Comparison of ENCODE assay signal across 8 cellular contexts in the genomic region with DNA sequence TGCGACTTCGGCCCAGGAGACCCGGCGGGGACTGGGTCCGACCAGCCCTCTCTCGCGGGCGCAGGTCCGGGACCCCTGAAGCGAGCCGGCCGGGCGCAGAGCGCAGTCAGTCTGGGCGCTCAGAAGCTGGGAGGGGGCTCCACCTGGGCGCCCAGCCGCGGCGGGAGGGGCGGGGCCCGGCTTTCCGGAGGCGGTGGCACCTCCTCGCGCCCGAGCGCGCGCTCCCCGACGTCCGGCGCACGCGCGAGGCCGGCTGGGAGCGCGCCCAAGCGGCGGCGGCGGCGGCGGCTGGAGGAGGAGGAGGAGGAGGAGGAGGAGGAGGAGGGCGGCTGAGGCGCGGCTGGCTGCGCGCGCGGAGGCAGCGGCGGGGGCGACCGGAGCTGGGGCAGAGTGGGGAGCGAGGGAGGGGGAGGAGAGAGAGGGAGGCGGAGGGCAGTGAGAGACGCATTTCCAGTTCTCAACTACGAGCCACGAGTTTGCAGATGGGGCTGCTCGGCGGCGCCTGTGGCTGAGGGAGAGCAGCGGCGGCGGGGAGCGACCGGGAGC. TPM values are rescaled to one million over a fixed set of nuclear protein-coding genes. Genes with fewer than 3 reads are reported as not detected.
DNase-seq lines count a peak whose midpoint lies in the region; ATAC-seq and TF ChIP-seq lines count a peak whose summit lies in the region.

TSS of gene PALS2 (plus strand) at position 445 of the 546 bp plus-strand sequence. CDS start 50,216 bp downstream, outside the sequence.

- H3K79me2 ChIP-seq in OCI-LY7 (ENCODE audit: insufficient read depth, low read depth, low read length) = peaks cover 42% of the 10 kb centered on the region

- H3K9me3 Mint-ChIP-seq in CD8-positive, alpha-beta T cell = no peaks in the 10 kb centered on the region
- H3K9me3 Mint-ChIP-seq in activated T-cell treated with anti-CD3 and anti-CD28 coated beads, Interleukin-2, amount 50 U/mL, for 24 hours = no peaks in the 10 kb centered on the region

- peaks cover 42% of the 10 kb centered on the region for H3K4me1 Mint-ChIP-seq in CD8-positive, alpha-beta T cell (ENCODE audit: low read depth)
- H3K4me1 Mint-ChIP-seq in activated T-cell treated with anti-CD3 and anti-CD28 coated beads, Interleukin-2, amount 50 U/mL, for 24 hours (ENCODE audit: low read depth) = peaks cover 40% of the 10 kb centered on the region

- peak within 1 kb of the TSS; percentile 95 for H2AFZ ChIP-seq in OCI-LY7 (ENCODE audit: low read length)

- H3K27ac Mint-ChIP-seq in CD8-positive, alpha-beta T cell = peak within 1 kb of the TSS; percentile 92
- peak within 1 kb of the TSS; percentile 91 for H3K27ac Mint-ChIP-seq in activated T-cell treated with anti-CD3 and anti-CD28 coated beads, Interleukin-2, amount 50 U/mL, for 24 hours

- BruUV-seq in OCI-LY7 (replicated peaks; lab: Mats Ljungman, UMichigan) = no TSS peak

- H3K27ac ChIP-seq in CD8-positive, alpha-beta T cell (ENCODE audit: low read depth, low read length) = peak within 1 kb of the TSS; percentile 69
- peak within 1 kb of the TSS; percentile 64 for H3K27ac ChIP-seq in OCI-LY7 (ENCODE audit: low read depth, low read length, poor library complexity, severe bottlenecking)
- no peak within 1 kb of the TSS for H3K27ac ChIP-seq in muscle layer of duodenum (ENCODE audit: low read length)

- TF ChIP-seq CTCF in CD8-positive, alpha-beta T cell (IDR thresholded peaks at IDR 0.05) = no peak
- TF ChIP-seq CTCF in OCI-LY7 (conservative IDR thresholded peaks at IDR 0.05; ENCODE audit: low read length) = no peak

- DNase-seq in CD8-positive, alpha-beta T cell = peak; percentile 71 to 90 (median 76)
- DNase-seq in HK-2 (ENCODE audit: unreplicated experiment) (peak; percentile 84), OCI-LY7 (ENCODE audit: low spot score) (peak; percentile 88)
- peak; percentile 86 for DNase-seq in activated T-cell treated with anti-CD3 and anti-CD28 coated beads, Interleukin-2, amount 50 U/mL, for 24 hours
- DNase-seq in stimulated activated CD8-positive, alpha-beta memory T cell treated with anti-CD3 and anti-CD28 coated beads, Interleukin-7, amount 100 ng/mL, for 48 hours (ENCODE audit: extremely low read depth in 1 of 2, low read depth in 1 of 2) = peak; percentile 42 to 60

- no peaks in the 10 kb centered on the region for H3K9me2 ChIP-seq in OCI-LY7 (ENCODE audit: insufficient read depth, low read length)

- H3K4me1 ChIP-seq in CD8-positive, alpha-beta T cell (ENCODE audit: insufficient read depth, low read length) = peaks cover 31% of the 10 kb centered on the region
- H3K4me1 ChIP-seq in OCI-LY7 (ENCODE audit: insufficient read depth, low read length, poor library complexity, severe bottlenecking) (peaks cover 36% of the 10 kb centered on the region), muscle layer of duodenum (ENCODE audit: control insufficient read depth in 1 of 2, insufficient read depth in 2 of 2, low read length in 2 of 2) (peaks cover 0 to 19% of the 10 kb centered on the region in 2 donors)

- H3K27me3 ChIP-seq in CD8-positive, alpha-beta T cell (ENCODE audit: insufficient read depth, low read length) = no peaks in the 10 kb centered on the region
- H3K27me3 ChIP-seq in muscle layer of duodenum (ENCODE audit: low read depth, low read length) = no peaks in the 10 kb centered on the region

- peak within 1 kb of the TSS; percentile 94 for H3K4me3 Mint-ChIP-seq in CD8-positive, alpha-beta T cell
- peak within 1 kb of the TSS; percentile 93 for H3K4me3 Mint-ChIP-seq in activated T-cell treated with anti-CD3 and anti-CD28 coated beads, Interleukin-2, amount 50 U/mL, for 24 hours

- peak within 1 kb of the TSS; percentile 96 for H3K4me2 ChIP-seq in OCI-LY7 (ENCODE audit: low read length)

- H3K27me3 Mint-ChIP-seq in CD8-positive, alpha-beta T cell (ENCODE audit: low read depth) = peaks cover 5% of the 10 kb centered on the region
- peaks cover 14% of the 10 kb centered on the region for H3K27me3 Mint-ChIP-seq in activated T-cell treated with anti-CD3 and anti-CD28 coated beads, Interleukin-2, amount 50 U/mL, for 24 hours

- H3K36me3 ChIP-seq in CD8-positive, alpha-beta T cell (ENCODE audit: insufficient read depth, low read length) = no peaks in the 10 kb centered on the region
- no peaks in the 10 kb centered on the region for H3K36me3 ChIP-seq in OCI-LY7 (ENCODE audit: insufficient read depth, low read length)
- no peaks in the 10 kb centered on the region for H3K36me3 ChIP-seq in muscle layer of duodenum (ENCODE audit: control insufficient read depth in 1 of 2, insufficient read depth in 2 of 2, low read length in 2 of 2)

- CTCF ChIA-PET in CD8-positive, alpha-beta T cell (lab: Charles Lee) = interaction anchor here (1.1 kb wide), 1 partner anchor 14 kb away, joined by 3 read pairs; no protein-coding TSS in a partner anchor
- CTCF ChIA-PET in OCI-LY7 (lab: Charles Lee; ENCODE audit: unreplicated experiment) = no interaction called here

- intact Hi-C loops in CD8-positive, alpha-beta T cell (cut with DNase I, micrococcal nuclease) = loop anchor here (1.0 to 10.0 kb wide), 14 partner anchors 15 to 1750 kb away; partner anchors contain the start of genes CCDC126 (in 2 of the 2), CYCS (in 2 of the 2), NUP42 (in 2 of the 2) and FAM221A (in 1 of the 2)
- intact Hi-C loops in OCI-LY7 (cut with micrococcal nuclease; ENCODE audit: unreplicated experiment) = loop anchor here (5.0 to 10.0 kb wide), 3 partner anchors 222 to 1028 kb away; no protein-coding TSS in a partner anchor

- no peaks in the 10 kb centered on the region for H3K9me3 ChIP-seq in CD8-positive, alpha-beta T cell (ENCODE audit: low read length)
- H3K9me3 ChIP-seq in OCI-LY7 (ENCODE audit: low read length) (no peaks in the 10 kb centered on the region), muscle layer of duodenum (ENCODE audit: control insufficient read depth in 1 of 2, low read length in 2 of 2) (no peaks in the 10 kb centered on the region)

- H4K20me1 ChIP-seq in OCI-LY7 (ENCODE audit: insufficient read depth, low read length) = peaks cover 36% of the 10 kb centered on the region

- H3K36me3 Mint-ChIP-seq in CD8-positive, alpha-beta T cell = peaks cover 9% of the 10 kb centered on the region
- H3K36me3 Mint-ChIP-seq in activated T-cell treated with anti-CD3 and anti-CD28 coated beads, Interleukin-2, amount 50 U/mL, for 24 hours (ENCODE audit: low read depth) = peaks cover 6% of the 10 kb centered on the region

- ATAC-seq in CD8-positive, alpha-beta T cell = peak; percentile 82
- ATAC-seq in GM19452 (IDR thresholded peaks at IDR 0.05; ENCODE audit: unreplicated experiment) = peak; percentile 41
- ATAC-seq in esophagus mucosa = peak; percentile 91

- H3K4me3 ChIP-seq in CD8-positive, alpha-beta T cell (ENCODE audit: low read depth, low read length) = peak within 1 kb of the TSS; percentile 88
- H3K4me3 ChIP-seq in OCI-LY7 (ENCODE audit: low read depth, low read length, poor library complexity, severe bottlenecking) = peak within 1 kb of the TSS; percentile 96
- peak within 1 kb of the TSS; percentile 75 to 79 for H3K4me3 ChIP-seq in muscle layer of duodenum (ENCODE audit: low read depth in 1 of 2, low read length in 2 of 2)

- POLR2A ChIA-PET in CD8-positive, alpha-beta T cell (lab: Charles Lee) = interaction anchor here (1.0 to 1.9 kb wide), 2 partner anchors 248 to 553 kb away, joined by 3 to 5 read pairs; no protein-coding TSS in a partner anchor
- POLR2A ChIA-PET in OCI-LY7 (lab: Charles Lee) = interaction anchor here (0.9 to 1.2 kb wide), 2 partner anchors 13 to 19 kb away, joined by 3 read pairs; no protein-coding TSS in a partner anchor

RNA-seq across cellular contexts. Expression of gene PALS2, which starts in this region (rescaled TPM):
- total RNA-seq in CD8-positive, alpha-beta T cell = 10 to 100 TPM; 31.7 to 32.8 TPM
- 26.3 and 45.1 TPM in 2 replicates for total RNA-seq in OCI-LY7 (2014; rRNA removed; shearing (Covaris generic))
- 74.0 and 75.9 TPM in 2 replicates for total RNA-seq in OCI-LY7 (2022)
- 12.8 TPM for total RNA-seq in esophagus mucosa

Comparison
In these comparisons a context has a peak if more than half of its experiments do, and no peak if none do; other contexts are left out.
1. ATAC-seq: peak in every context shown above with its lines; median percentile 91 in esophagus mucosa; 82 in CD8-positive, alpha-beta T cell; 41 in GM19452.